16 cellular contexts compared by ENCODE assay signal in genomic region chr12:132546647-132547046, GRCh38. TPM values are rescaled to one million over a fixed set of nuclear protein-coding genes. Genes with fewer than 3 reads are reported as not detected.
DNase-seq lines count a peak whose midpoint lies in the region; ATAC-seq and TF ChIP-seq lines count a peak whose summit lies in the region.
"Had no signal": no experiment of that assay in that cellular context is flagged by ENCODE, and none has a peak within 500 bp of the region (broad histone marks: within the 10 kb centered on the region; RNA-seq: fewer than 3 reads in every experiment).

No MANE protein-coding gene starts in this region.

- CTCF ChIA-PET in HEK293 (lab: Yijun Ruan, JAX), result interaction anchor here (0.6 to 0.9 kb wide), 2 partner anchors 8 to 20 kb away, joined by 3 read pairs; no protein-coding TSS in a partner anchor

- TF ChIP-seq CTCF in HEK293 (tag by site-specific recombination; IDR thresholded peaks at IDR 0.05) (no peak), nephron progenitor cell (IDR thresholded peaks at IDR 0.05) (no peak), heart right ventricle (IDR thresholded peaks at IDR 0.05) (no peak)

- H3K4me3 Mint-ChIP-seq in nephron progenitor cell, result no peak overlapping the region
- H3K4me3 Mint-ChIP-seq: CD14-positive monocyte; CD4-positive, alpha-beta memory T cell had no signal

- no peak overlapping the region for H3K27ac Mint-ChIP-seq in nephron progenitor cell
- H3K27ac Mint-ChIP-seq: CD14-positive monocyte; CD4-positive, alpha-beta memory T cell had no signal

- H3K27ac ChIP-seq in HEK293 (ENCODE audit: extremely low read depth, low read depth, low read length), result no peak overlapping the region
- H3K27ac ChIP-seq in heart right ventricle, result no peak overlapping the region

- H3K9me3 Mint-ChIP-seq in nephron progenitor cell, result no peaks in the 10 kb centered on the region
- H3K9me3 Mint-ChIP-seq: CD4-positive, alpha-beta memory T cell had no signal

- H3K4me1 Mint-ChIP-seq in nephron progenitor cell, result peaks cover 37% of the 10 kb centered on the region
- H3K4me1 Mint-ChIP-seq: CD14-positive monocyte had no signal

- no peaks in the 10 kb centered on the region for H3K4me1 ChIP-seq in HEK293 (ENCODE audit: control insufficient read depth, insufficient read depth, low read length)
- H3K4me1 ChIP-seq in heart right ventricle, result no peaks in the 10 kb centered on the region
- H3K4me1 ChIP-seq: BE2C, HAP-1 had no signal

- H3K4me3 ChIP-seq in HEK293 (ENCODE audit: low read depth, low read length), result no peak overlapping the region
- no peak overlapping the region for H3K4me3 ChIP-seq in heart right ventricle
- H3K4me3 ChIP-seq: HAP-1 had no signal

- H3K36me3 ChIP-seq in HEK293 (ENCODE audit: control insufficient read depth in 2 of 2, insufficient read depth in 1 of 2, low read length in 2 of 2), result no peaks in the 10 kb centered on the region
- H3K36me3 ChIP-seq in heart right ventricle, result peaks cover 0 to 29% (median 4%) of the 10 kb centered on the region in 9 donors
- H3K36me3 ChIP-seq: BE2C, HAP-1 had no signal

- ATAC-seq in HG03025 (IDR thresholded peaks at IDR 0.05; ENCODE audit: low FRiP score, unreplicated experiment) (no peak), HG02840 (IDR thresholded peaks at IDR 0.05; ENCODE audit: low FRiP score, unreplicated experiment) (no peak), heart right ventricle (no peak)

- H3K27me3 ChIP-seq in heart right ventricle, result no peaks in the 10 kb centered on the region
- H3K27me3 ChIP-seq: BE2C had no signal

- intact Hi-C loops in heart right ventricle (cut with DNase I), result no loop called here

- POLR2A ChIA-PET in HEK293 (lab: Yijun Ruan, JAX), result no interaction called here

- H3K9me3 ChIP-seq in HEK293 (ENCODE audit: control insufficient read depth, insufficient read depth, low read depth, low read length), result no peaks in the 10 kb centered on the region
- H3K9me3 ChIP-seq in heart right ventricle, result no peaks in the 10 kb centered on the region
- H3K9me3 ChIP-seq: BE2C, HAP-1 had no signal

- DNase-seq in NCI-H82 (lab: John Stamatoyannopoulos, UW) (peak; percentile 51), NCI-H82 treated with DMSO at 0.1 percent for 48 hours (lab: John Stamatoyannopoulos, UW; ENCODE audit: unreplicated experiment) (no peak), nephron progenitor cell (peak; percentile 33), heart right ventricle (no peak)
- DNase-seq: ACHN; BE2C; CD4-positive, alpha-beta memory T cell; DMS153; DMS79; GDM1; KG1 had no signal

- 92% methylated on average over 19 of the region's 19 CpGs for WGBS in heart right ventricle, 2 donors

- no peaks in the 10 kb centered on the region for H3K36me3 Mint-ChIP-seq in nephron progenitor cell (ENCODE audit: low read depth)

- H3K27me3 Mint-ChIP-seq in nephron progenitor cell (ENCODE audit: low read depth, poor library complexity), result peaks cover 17% of the 10 kb centered on the region
- H3K27me3 Mint-ChIP-seq: CD4-positive, alpha-beta memory T cell had no signal

TF ChIP-seq in HEK293, 187 proteins besides CTCF, POLR2A, EP300 and RAD21:
- TF ChIP-seq ZNF488 (tag by site-specific recombination; IDR thresholded peaks at IDR 0.05) (no peak), ZFP41 (tag by site-specific recombination; IDR thresholded peaks at IDR 0.05; ENCODE audit: borderline replicate concordance) (no peak), GLIS1 (tag by site-specific recombination; IDR thresholded peaks at IDR 0.05) (peak; percentile 83), ZNF341 (tag by site-specific recombination; IDR thresholded peaks at IDR 0.05; ENCODE audit: low read depth) (no peak), ZIC2 (tag by site-specific recombination; IDR thresholded peaks at IDR 0.05) (peak; percentile 44), PATZ1 (tag by site-specific recombination; IDR thresholded peaks at IDR 0.05) (no peak), ZNF2 (tag by site-specific recombination; IDR thresholded peaks at IDR 0.05) (no peak), WT1 (tag by site-specific recombination; IDR thresholded peaks at IDR 0.05) (no peak), ZNF48 (tag by site-specific recombination; IDR thresholded peaks at IDR 0.05) (no peak), ZNF701 (tag by site-specific recombination; IDR thresholded peaks at IDR 0.05) (no peak), ZFHX2 (tag by site-specific recombination; conservative IDR thresholded peaks at IDR 0.05) (no peak), ZNF707 (tag by site-specific recombination; IDR thresholded peaks at IDR 0.05) (no peak), ZNF747 (tag by site-specific recombination; IDR thresholded peaks at IDR 0.05) (no peak), ZNF600 (tag by site-specific recombination; IDR thresholded peaks at IDR 0.05) (no peak), ZNF280D (tag by site-specific recombination; IDR thresholded peaks at IDR 0.05) (no peak), ZNF18 (tag by site-specific recombination; IDR thresholded peaks at IDR 0.05) (no peak)

RNA-seq across cellular contexts. Expression of gene FBRSL1, which starts 56.7 kb away (rescaled TPM):
- total RNA-seq in heart right ventricle, result 10 to 100 TPM; 42.3 to 90.6 (median 48.0) TPM
- 10 to 100 TPM; 28.1 to 39.9 TPM for polyA plus RNA-seq in heart right ventricle

Comparison
In these comparisons a context has a peak if more than half of its experiments do, and no peak if none do; other contexts are left out.
1. DNase-seq: peak in NCI-H82 (single experiment) and nephron progenitor cell (single experiment); none in NCI-H82 treated with DMSO at 0.1 percent for 48 hours (single experiment) and heart right ventricle (0 of 2).